Comparison of ENCODE assay signal across 9 cellular contexts in the genomic region with DNA sequence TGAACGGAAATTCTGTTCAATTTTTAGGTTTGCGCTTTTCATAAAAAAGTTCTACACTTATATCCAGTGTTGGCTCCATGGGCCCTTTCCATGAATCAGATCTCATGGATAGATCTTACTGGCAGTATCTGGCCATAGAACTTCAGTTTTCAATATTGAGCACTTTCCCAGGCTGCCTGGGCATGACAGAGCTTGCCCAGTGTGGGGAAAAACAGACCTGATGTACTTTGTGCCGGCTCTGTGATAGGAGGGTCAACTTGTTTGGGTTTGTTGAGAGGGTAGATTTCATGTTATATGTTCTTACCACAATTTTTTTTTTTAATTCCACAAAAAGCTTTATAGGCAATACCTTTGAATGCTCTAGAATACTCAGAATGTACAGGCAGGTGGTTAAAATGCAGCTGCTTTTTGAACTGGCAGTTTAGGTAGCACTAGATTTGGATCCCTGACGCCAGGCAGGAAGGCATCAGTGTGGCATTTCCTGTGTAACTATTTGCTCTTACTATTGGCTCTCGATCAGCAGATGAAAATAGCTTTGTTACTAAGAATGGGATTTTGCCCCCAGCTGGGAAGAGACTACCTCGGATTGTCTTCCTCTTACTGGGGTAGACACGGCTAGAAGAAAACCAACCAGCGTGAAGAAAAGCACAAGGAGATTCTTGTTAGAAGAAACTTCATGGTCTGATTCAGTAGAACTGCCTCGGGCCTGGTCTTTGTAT.
DNase-seq lines count a peak whose midpoint lies in the region; ATAC-seq lines count a peak whose summit lies in the region.
"Had no signal": no experiment of that assay in that cellular context is flagged by ENCODE, and none has a peak within 500 bp of the region (broad histone marks: within the 10 kb centered on the region; RNA-seq: fewer than 3 reads in every experiment).

No MANE protein-coding gene starts in this region.

- ATAC-seq in GM18870 (IDR thresholded peaks at IDR 0.05; ENCODE audit: unreplicated experiment) = peak; percentile 91
- peak; percentile 47 for ATAC-seq in HG03354 (IDR thresholded peaks at IDR 0.05; ENCODE audit: poor library complexity, severe bottlenecking, unreplicated experiment)

- DNase-seq in NCI-H748 (lab: John Stamatoyannopoulos, UW; ENCODE audit: unreplicated experiment) (peak; percentile 85), lung microvascular endothelial cell (ENCODE audit: low read depth in 2 of 2) (peak; percentile 54 to 71)
- no peak for DNase-seq in stimulated activated CD4-positive, alpha-beta T cell treated with anti-CD3 and anti-CD28 coated beads, Interleukin-2, amount 100 ng/mL, for 48 hours
- no peak for DNase-seq in activated T-cell treated with anti-CD3 and anti-CD28 coated beads, Interleukin-2, amount 50 U/mL, for 48 hours
- DNase-seq in activated T-cell treated with anti-CD3 and anti-CD28 coated beads, Interleukin-2, amount 50 U/mL, for 1 hour = no peak
- no peak for DNase-seq in activated naive CD4-positive, alpha-beta T cell (lab: John Stamatoyannopoulos, UW)
- DNase-seq: colonic mucosa had no signal

Comparison
In these comparisons a context has a peak if more than half of its experiments do, and no peak if none do; other contexts are left out.
1. DNase-seq: peak in NCI-H748 (single experiment) and lung microvascular endothelial cell (2 of 2); none in stimulated activated CD4-positive, alpha-beta T cell treated with anti-CD3 and anti-CD28 coated beads, Interleukin-2, amount 100 ng/mL, for 48 hours (0 of 2), activated T-cell treated with anti-CD3 and anti-CD28 coated beads, Interleukin-2, amount 50 U/mL, for 48 hours (0 of 2), activated T-cell treated with anti-CD3 and anti-CD28 coated beads, Interleukin-2, amount 50 U/mL, for 1 hour (single experiment) and activated naive CD4-positive, alpha-beta T cell (0 of 4).